In genomic region chr6:31861150-31861549, GRCh38 we compare ENCODE assay signal across 1 cellular context.
TF ChIP-seq lines count a peak whose summit lies in the region.

No MANE protein-coding gene starts in this region.

TF ChIP-seq in SK-N-SH, 30 proteins besides CTCF, POLR2A, EP300 and RAD21:
- no peak for TF ChIP-seq ELF1 (IDR thresholded peaks at IDR 0.05)
- no peak for TF ChIP-seq RCOR1 (IDR thresholded peaks at IDR 0.05; ENCODE audit: low read length)
- no peak for TF ChIP-seq NRF1 (IDR thresholded peaks at IDR 0.05; ENCODE audit: low read depth, low read length)
- TF ChIP-seq MAX (IDR thresholded peaks at IDR 0.05; ENCODE audit: low read depth), result no peak
- TF ChIP-seq PBX3 (IDR thresholded peaks at IDR 0.05), result no peak
- no peak for TF ChIP-seq FOXJ3 (CRISPR knock-in tag; IDR thresholded peaks at IDR 0.05)
- TF ChIP-seq EZH2phosphoT487 (IDR thresholded peaks at IDR 0.05; ENCODE audit: borderline replicate concordance, low read depth), result no peak
- TF ChIP-seq FOSL2 (IDR thresholded peaks at IDR 0.05; ENCODE audit: borderline replicate concordance, low read depth), result no peak
